25 cellular contexts compared by ENCODE assay signal in genomic region chr10:21810582-21811244, GRCh38.
DNase-seq lines count a peak whose midpoint lies in the region; TF ChIP-seq lines count a peak whose summit lies in the region.
"Had no signal": no experiment of that assay in that cellular context is flagged by ENCODE, and none has a peak within 500 bp of the region (broad histone marks: within the 10 kb centered on the region; RNA-seq: fewer than 3 reads in every experiment).

No MANE protein-coding gene starts in this region.

- POLR2A ChIA-PET in OCI-LY7 (lab: Charles Lee): no interaction called here

- no peak overlapping the region for H3K27ac ChIP-seq in C4-2B
- no peak overlapping the region for H3K27ac ChIP-seq in OCI-LY7 (ENCODE audit: low read depth, low read length, poor library complexity, severe bottlenecking)
- H3K27ac ChIP-seq: brain microvascular endothelial cell, prostate gland, testis, uterus, WERI-Rb-1 had no signal

- peaks cover 4% of the 10 kb centered on the region for H3K4me1 ChIP-seq in OCI-LY7 (ENCODE audit: insufficient read depth, low read length, poor library complexity, severe bottlenecking)
- H3K4me1 ChIP-seq: prostate gland, testis, uterus had no signal

- H3K4me2 ChIP-seq in OCI-LY7 (ENCODE audit: low read length): no peak overlapping the region

- no peaks in the 10 kb centered on the region for H3K27me3 Mint-ChIP-seq in neural crest cell (ENCODE audit: low read depth)
- H3K27me3 Mint-ChIP-seq: activated CD4-positive, alpha-beta T cell treated with anti-CD3 and anti-CD28 coated beads, Interleukin-2, amount 10 ng/mL, durations not matched to agents 24 days and 14 days had no signal

- peaks cover 11% of the 10 kb centered on the region for H3K9me3 Mint-ChIP-seq in neural crest cell
- H3K9me3 Mint-ChIP-seq: activated CD4-positive, alpha-beta T cell treated with anti-CD3 and anti-CD28 coated beads, Interleukin-2, amount 10 ng/mL, durations not matched to agents 24 days and 14 days; activated T-cell treated with anti-CD3 and anti-CD28 coated beads, Interleukin-2, amount 50 U/mL, for 4 hours; CD8-positive, alpha-beta T cell had no signal

- no peaks in the 10 kb centered on the region for H4K20me1 ChIP-seq in OCI-LY7 (ENCODE audit: insufficient read depth, low read length)

- H3K79me2 ChIP-seq in OCI-LY7 (ENCODE audit: insufficient read depth, low read depth, low read length): no peaks in the 10 kb centered on the region

- no peak overlapping the region for H3K4me3 Mint-ChIP-seq in neural crest cell
- H3K4me3 Mint-ChIP-seq: activated CD4-positive, alpha-beta T cell treated with anti-CD3 and anti-CD28 coated beads, Interleukin-2, amount 10 ng/mL, durations not matched to agents 24 days and 14 days; activated T-cell treated with anti-CD3 and anti-CD28 coated beads, Interleukin-2, amount 50 U/mL, for 4 hours; CD8-positive, alpha-beta T cell had no signal

- peak; percentile 13 for TF ChIP-seq CTCF in C4-2B (conservative IDR thresholded peaks at IDR 0.05)
- TF ChIP-seq CTCF in OCI-LY7 (conservative IDR thresholded peaks at IDR 0.05; ENCODE audit: low read length): 0 out of 2 replicates have a peak, but pooled peaks have one; percentile 18
- TF ChIP-seq CTCF in choroid plexus epithelial cell (conservative IDR thresholded peaks at IDR 0.05; ENCODE audit: low read depth, low read length): no peak
- TF ChIP-seq CTCF in neural crest cell (conservative IDR thresholded peaks at IDR 0.05): no peak

- H2AFZ ChIP-seq in OCI-LY7 (ENCODE audit: low read length): no peak overlapping the region

- no peaks in the 10 kb centered on the region for H3K9me2 ChIP-seq in OCI-LY7 (ENCODE audit: insufficient read depth, low read length)

- CTCF ChIA-PET in OCI-LY7 (lab: Charles Lee; ENCODE audit: unreplicated experiment): no interaction called here

- H3K36me3 Mint-ChIP-seq in neural crest cell (ENCODE audit: low read depth): peaks cover 13% of the 10 kb centered on the region

- H3K4me1 Mint-ChIP-seq in neural crest cell: peaks cover 33% of the 10 kb centered on the region

- no peaks in the 10 kb centered on the region for H3K9me3 ChIP-seq in OCI-LY7 (ENCODE audit: low read length)
- H3K9me3 ChIP-seq: prostate gland, testis, uterus had no signal

- peak overlapping the region; percentile 35 for H3K27ac Mint-ChIP-seq in neural crest cell (ENCODE audit: unreplicated experiment)
- H3K27ac Mint-ChIP-seq: activated CD4-positive, alpha-beta T cell treated with anti-CD3 and anti-CD28 coated beads, Interleukin-2, amount 10 ng/mL, durations not matched to agents 24 days and 14 days; CD8-positive, alpha-beta T cell had no signal

- intact Hi-C loops in OCI-LY7 (cut with micrococcal nuclease; ENCODE audit: unreplicated experiment): no loop called here

- no peaks in the 10 kb centered on the region for H3K36me3 ChIP-seq in OCI-LY7 (ENCODE audit: insufficient read depth, low read length)
- H3K36me3 ChIP-seq: brain microvascular endothelial cell, prostate gland, uterus, WERI-Rb-1 had no signal

- no peak overlapping the region for H3K4me3 ChIP-seq in OCI-LY7 (ENCODE audit: low read depth, low read length, poor library complexity, severe bottlenecking)
- H3K4me3 ChIP-seq in choroid plexus epithelial cell (ENCODE audit: low read depth, low read length): no peak overlapping the region
- H3K4me3 ChIP-seq: prostate gland, testis, uterus had no signal

- BruUV-seq in OCI-LY7 (replicated peaks; lab: Mats Ljungman, UMichigan): no TSS peak

- DNase-seq in OCI-LY7 (ENCODE audit: low spot score): no peak
- DNase-seq in choroid plexus epithelial cell (ENCODE audit: low read depth): peak; percentile 13
- no peak for DNase-seq in neural crest cell (ENCODE audit: low read depth, low spot score)
- DNase-seq in NCI-H2196 treated with DMSO at 0.1 percent for 48 hours (lab: John Stamatoyannopoulos, UW; ENCODE audit: unreplicated experiment): no peak
- DNase-seq in activated CD8-positive, alpha-beta memory T cell treated with anti-CD3 and anti-CD28 coated beads, Interleukin-2, amount 50 U/mL, for 48 hours: no peak
- DNase-seq in SIG-M5 treated with dmso at 0.1 percent for 504 hours (lab: John Stamatoyannopoulos, UW; ENCODE audit: unreplicated experiment): no peak
- no peak for DNase-seq in iPS-NIHi7 (ENCODE audit: extremely low spot score)
- DNase-seq: activated CD4-positive, alpha-beta T cell treated with anti-CD3 and anti-CD28 coated beads, Interleukin-2, amount 10 ng/mL, durations not matched to agents 24 days and 14 days; activated naive CD4-positive, alpha-beta T cell; activated T-cell treated with anti-CD3 and anti-CD28 coated beads, Interleukin-2, amount 50 U/mL, for 4 hours; brain microvascular endothelial cell; CD8-positive, alpha-beta T cell; effector CD4-positive, alpha-beta T cell; foreskin melanocyte; mesenchymal stem cell; NCI-H1417; NCI-H2081; NCI-H446 treated with DMSO at 0.1 percent for 48 hours; nucleus accumbens; stimulated activated naive CD8-positive, alpha-beta T cell treated with anti-CD3 and anti-CD28 coated beads, Interleukin-15, Interleukin-2, amounts not matched to agents 100 U/mL and 50 U/mL, for 24 hours; testis; uterus; WERI-Rb-1 had no signal

Comparison
In these comparisons a context has a peak if more than half of its experiments do, and no peak if none do; other contexts are left out.
1. CTCF ChIP-seq: peak in C4-2B (single experiment) and OCI-LY7 (single experiment); none in choroid plexus epithelial cell (single experiment) and neural crest cell (single experiment).